21 cellular contexts compared by ENCODE assay signal in the genomic region with DNA sequence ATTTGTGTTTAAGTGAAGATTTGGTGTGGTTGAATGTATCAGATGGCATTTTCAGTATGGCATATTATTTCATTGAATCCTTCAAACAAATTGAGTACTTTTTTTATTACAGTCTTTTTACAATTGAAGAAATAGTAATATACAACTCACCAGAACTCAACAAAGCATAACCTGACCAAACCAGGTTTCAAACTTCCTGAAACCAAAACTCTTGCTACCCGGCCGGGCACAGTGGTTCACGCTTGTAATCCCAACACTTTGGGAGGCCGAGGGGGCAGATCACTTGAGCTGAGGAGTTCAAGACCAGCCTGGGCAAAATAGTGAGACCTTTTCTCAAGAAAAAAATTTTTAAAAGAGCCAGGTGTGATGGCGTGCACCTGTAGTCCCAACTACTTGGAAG.
"Had no signal": no experiment of that assay in that cellular context is flagged by ENCODE, and none has a peak within 500 bp of the region (broad histone marks: within the 10 kb centered on the region; RNA-seq: fewer than 3 reads in every experiment).

No MANE protein-coding gene starts in this region.

- H3K9me3 ChIP-seq: SK-N-SH had no signal

- H3K27me3 Mint-ChIP-seq: T-cell had no signal

- H3K36me3 Mint-ChIP-seq: T-cell had no signal

- H3K4me1 Mint-ChIP-seq: T-cell had no signal

- H3K4me3 Mint-ChIP-seq: T-cell had no signal

- ATAC-seq: Panc1, PC-3, T-cell had no signal

- H3K27ac ChIP-seq: HL-60, RWPE1 had no signal

- H3K27ac Mint-ChIP-seq: T-cell had no signal

- H3K4me2 ChIP-seq: SK-N-SH had no signal

- H3K9ac ChIP-seq: SK-N-SH had no signal

- DNase-seq: KBM-7, MV-4-11, NCI-H1048, NCI-H1105, NCI-H1417, NCI-H1436 treated with DMSO at 0.1 percent for 48 hours, NCI-H1694, NCI-H187 treated with DMSO at 0.1 percent for 48 hours, NCI-H2029 treated with DMSO at 0.1 percent for 48 hours, NCI-H2227 treated with DMSO at 0.1 percent for 48 hours, NCI-H524, NCI-H526 treated with DMSO at 0.1 percent for 48 hours, NCI-H748 treated with DMSO at 0.1 percent for 48 hours, PC-3, SHP77, SK-N-SH, SW 1271, T-cell had no signal
